ENCODE assay signal across 8 cellular contexts in the genomic region with DNA sequence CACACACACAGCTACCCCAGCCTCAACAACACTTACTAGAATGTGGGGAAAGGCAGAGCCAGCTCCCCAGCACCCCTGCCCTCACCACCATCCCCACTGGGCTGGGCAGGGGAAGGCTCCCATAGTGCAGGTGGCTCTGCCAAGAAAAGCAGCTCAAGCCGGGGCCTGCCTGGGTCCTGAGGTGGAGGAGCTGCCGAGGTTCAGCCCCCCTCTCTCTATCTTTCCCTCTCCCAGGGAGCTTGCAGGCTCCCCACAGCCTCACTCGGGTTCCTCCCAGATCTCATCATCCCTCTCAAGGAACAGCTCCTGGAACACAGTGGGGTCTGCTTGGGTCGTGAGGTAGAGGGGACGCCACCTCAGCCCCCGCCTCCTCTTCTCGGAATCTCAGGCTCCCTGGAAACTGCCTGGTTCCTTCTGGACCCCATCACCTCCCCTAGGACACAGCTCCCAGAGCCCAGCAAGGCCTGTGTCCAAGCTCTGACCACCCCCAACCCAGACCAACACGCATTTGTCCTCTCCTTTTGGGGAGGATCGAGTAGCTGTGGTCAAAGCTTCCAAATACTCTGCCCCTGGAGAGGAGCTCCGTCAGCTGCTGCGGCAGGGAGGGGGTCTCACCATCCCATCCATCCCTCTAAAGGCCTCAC. TPM values are rescaled to one million over a fixed set of nuclear protein-coding genes. Genes with fewer than 3 reads are reported as not detected.
A peak's percentile ranks its signal among the peaks of the same experiment; 100 is the strongest.
DNase-seq lines count a peak whose midpoint lies in the region; FAIRE-seq and TF ChIP-seq lines count a peak whose summit lies in the region.

No MANE protein-coding gene starts in this region.

- H3K4me2 ChIP-seq in keratinocyte (ENCODE audit: control insufficient read depth, extremely low read depth, insufficient read depth, low read depth, low read length) = peak overlapping the region; percentile 98

- H4K20me1 ChIP-seq in keratinocyte (ENCODE audit: control insufficient read depth, extremely low read depth, insufficient read depth, low read length) = peaks cover 3% of the 10 kb centered on the region

- DNase-seq in breast epithelium (ENCODE audit: low spot score in 2 of 2) (peak in 1 of 2 donors; percentile 62), keratinocyte (ENCODE audit: low read depth, low spot score) (no peak), sigmoid colon (no peak), SW480 (ENCODE audit: low spot score) (no peak), MV-4-11 (lab: John Stamatoyannopoulos, UW) (no peak), UCSD-AML1 (lab: John Stamatoyannopoulos, UW; ENCODE audit: unreplicated experiment) (no peak)
- no peak for DNase-seq in activated CD4-positive, alpha-beta memory T cell treated with anti-CD3 and anti-CD28 coated beads for 36 hours

- H3K36me3 ChIP-seq in ES-I3 (ENCODE audit: insufficient read depth, low read length) (no peaks in the 10 kb centered on the region), breast epithelium (no peaks in the 10 kb centered on the region), keratinocyte (ENCODE audit: control insufficient read depth in 2 of 2, extremely low read depth in 1 of 2, insufficient read depth in 2 of 2, low read length in 2 of 2) (peaks cover 15 to 51% of the 10 kb centered on the region in 2 experiments), sigmoid colon (peaks cover 0 to 8% (median 3%) of the 10 kb centered on the region in 4 donors)

- no peaks in the 10 kb centered on the region for H3K27me3 Mint-ChIP-seq in activated CD4-positive, alpha-beta memory T cell treated with anti-CD3 and anti-CD28 coated beads for 36 hours

- peaks cover 76% of the 10 kb centered on the region for H3K79me2 ChIP-seq in keratinocyte (ENCODE audit: control insufficient read depth, insufficient read depth, low read length)

- dilution Hi-C loops in keratinocyte (cut with MboI; ENCODE audit: extremely low pct_ligation_motif_present, low sequenced_read_pairs) = no loop called here

- 16 to 58% methylated on average over 11 of the region's 11 CpGs for WGBS in sigmoid colon, 2 donors

- no peaks in the 10 kb centered on the region for H3K9me1 ChIP-seq in keratinocyte (ENCODE audit: control insufficient read depth, extremely low read depth, insufficient read depth, low read length)

- no peaks in the 10 kb centered on the region for H3K36me3 Mint-ChIP-seq in activated CD4-positive, alpha-beta memory T cell treated with anti-CD3 and anti-CD28 coated beads for 36 hours

- CTCF ChIA-PET in activated CD4-positive, alpha-beta memory T cell treated with anti-CD3 and anti-CD28 coated beads for 36 hours (lab: Charles Lee) = no interaction called here

- H3K27ac ChIP-seq in breast epithelium = peak overlapping the region; percentile 98 to 100
- peak overlapping the region; percentile 98 for H3K27ac ChIP-seq in keratinocyte (ENCODE audit: control insufficient read depth, insufficient read depth, low read length)
- H3K27ac ChIP-seq in sigmoid colon = peak overlapping the region; percentile 82 to 90 (median 86)

- H3K9me3 ChIP-seq in ES-I3 (ENCODE audit: control insufficient read depth, insufficient read depth, low read length) (no peaks in the 10 kb centered on the region), breast epithelium (no peaks in the 10 kb centered on the region), keratinocyte (ENCODE audit: control insufficient read depth, low read depth, low read length) (no peaks in the 10 kb centered on the region), sigmoid colon (no peaks in the 10 kb centered on the region)

- H3K4me1 Mint-ChIP-seq in activated CD4-positive, alpha-beta memory T cell treated with anti-CD3 and anti-CD28 coated beads for 36 hours (ENCODE audit: low read depth) = no peaks in the 10 kb centered on the region

- H3K9ac ChIP-seq in ES-I3 (ENCODE audit: low read depth, low read length) (peak overlapping the region; percentile 58; the same call in 1 of the 2 replicates), keratinocyte (ENCODE audit: control insufficient read depth, extremely low read depth, insufficient read depth, low read length) (peak overlapping the region; percentile 99)

- H3K4me1 ChIP-seq in ES-I3 (ENCODE audit: insufficient read depth, low read length) (peaks cover 42% of the 10 kb centered on the region), breast epithelium (peaks cover 20 to 52% of the 10 kb centered on the region in 2 donors), keratinocyte (ENCODE audit: control insufficient read depth, extremely low read depth, insufficient read depth, low read length) (peaks cover 52% of the 10 kb centered on the region), sigmoid colon (peaks cover 0 to 61% (median 49%) of the 10 kb centered on the region in 4 donors)

- TF ChIP-seq CTCF in breast epithelium (IDR thresholded peaks at IDR 0.05) (no peak), keratinocyte (optimal IDR thresholded peaks at IDR 0.05 in 1 of 3, IDR thresholded peaks at IDR 0.05 in 1 of 3, conservative IDR thresholded peaks at IDR 0.05 in 1 of 3; ENCODE audit: extremely low read depth in 1 of 3, insufficient read depth in 2 of 3, low read length in 3 of 3) (no peak), sigmoid colon (IDR thresholded peaks at IDR 0.05) (no peak)

- no peaks in the 10 kb centered on the region for H3K27me3 ChIP-seq in breast epithelium
- H3K27me3 ChIP-seq in keratinocyte (ENCODE audit: control insufficient read depth, extremely low read depth, insufficient read depth, low read length) = no peaks in the 10 kb centered on the region
- no peaks in the 10 kb centered on the region for H3K27me3 ChIP-seq in sigmoid colon

- no peak for TF ChIP-seq EP300 in sigmoid colon (IDR thresholded peaks at IDR 0.05)

- intact Hi-C loops in breast epithelium (cut with DNase I; ENCODE audit: low total_unique reads) (no loop called here), sigmoid colon (cut with DNase I) (loop anchor here (5.0 kb wide), 1 partner anchor 80 kb away; no protein-coding TSS in a partner anchor)
- intact Hi-C loops in activated CD4-positive, alpha-beta memory T cell treated with anti-CD3 and anti-CD28 coated beads for 36 hours (cut with micrococcal nuclease) = no loop called here

- TF ChIP-seq POLR2A in breast epithelium (IDR thresholded peaks at IDR 0.05) = no peak
- TF ChIP-seq POLR2A in sigmoid colon (IDR thresholded peaks at IDR 0.05) = no peak

- no peak overlapping the region for H3K27ac Mint-ChIP-seq in activated CD4-positive, alpha-beta memory T cell treated with anti-CD3 and anti-CD28 coated beads for 36 hours

- H2AFZ ChIP-seq in keratinocyte (ENCODE audit: control insufficient read depth, low read length) = no peak overlapping the region

- H3K4me3 ChIP-seq in breast epithelium (peak overlapping the region; percentile 49 to 83 (median 68)), keratinocyte (ENCODE audit: control insufficient read depth in 2 of 3, extremely low read depth in 1 of 3, insufficient read depth in 2 of 3, low read depth in 1 of 3, low read length in 3 of 3) (peak overlapping the region; percentile 86 to 98 (median 90)), sigmoid colon (peak overlapping the region; percentile 66 to 72 (median 68))

- no peak overlapping the region for H3K4me3 Mint-ChIP-seq in activated CD4-positive, alpha-beta memory T cell treated with anti-CD3 and anti-CD28 coated beads for 36 hours

- POLR2A ChIA-PET in activated CD4-positive, alpha-beta memory T cell treated with anti-CD3 and anti-CD28 coated beads for 36 hours (lab: Charles Lee) = no interaction called here

- peak; percentile 9 for FAIRE-seq in keratinocyte (lab: Jason Lieb, UNC)

- no peaks in the 10 kb centered on the region for H3K9me3 Mint-ChIP-seq in activated CD4-positive, alpha-beta memory T cell treated with anti-CD3 and anti-CD28 coated beads for 36 hours

RNA-seq across cellular contexts. Expression of gene S100A16, which starts 0.7 kb away (rescaled TPM):
- total RNA-seq in breast epithelium (100 to 1,000 TPM in 2 of 3 donors, 10 to 100 TPM in 1; 52.0 to 154 (median 102) TPM), sigmoid colon (10 to 100 TPM; 35.6 to 49.9 (median 39.7) TPM)
- polyA plus RNA-seq in keratinocyte (1,620 to 2,357 TPM (median 2,299 TPM) in 3 replicates), sigmoid colon (100 to 1,000 TPM; 332 to 492 (median 370) TPM)
- 478 TPM for polyA plus RNA-seq in keratinocyte (2011; ENCODE audit: low read depth)
- 1,853 and 2,422 TPM in 2 replicates for polyA plus RNA-seq in keratinocyte (2011; cell fraction: cytosol; rRNA removed)
- polyA plus RNA-seq in keratinocyte (2011; cell fraction: nucleus; rRNA removed) = 641 and 719 TPM in 2 replicates
- polyA plus RNA-seq in keratinocyte (2012; ENCODE audit: low replicate concordance) = 1,429 and 1,473 TPM in 2 replicates
- 883 to 1,336 TPM (median 1,077 TPM) in 3 replicates for polyA minus RNA-seq in keratinocyte
- 1,097 TPM for polyA minus RNA-seq in keratinocyte (2011; cell fraction: cytosol; rRNA and poly(A)+ RNA removed)
- polyA minus RNA-seq in keratinocyte (2011; cell fraction: nucleus; rRNA and poly(A)+ RNA removed) = 264 and 275 TPM in 2 replicates
- not detected for total RNA-seq in activated CD4-positive, alpha-beta memory T cell treated with anti-CD3 and anti-CD28 coated beads for 36 hours

RNA-seq across cellular contexts. Expression of gene S100A14, which starts 3.9 kb away (rescaled TPM):
- 10 to 100 TPM in 2 of 3 donors, not detected in 1; 70.1 to 99.2 TPM for total RNA-seq in breast epithelium
- polyA plus RNA-seq in keratinocyte = 1,249 to 1,646 TPM (median 1,394 TPM) in 3 replicates
- 1,951 TPM for polyA plus RNA-seq in keratinocyte (2011; ENCODE audit: low read depth)
- polyA plus RNA-seq in keratinocyte (2011; cell fraction: cytosol; rRNA removed) = 1,566 and 1,644 TPM in 2 replicates
- 614 and 760 TPM in 2 replicates for polyA plus RNA-seq in keratinocyte (2011; cell fraction: nucleus; rRNA removed)
- polyA plus RNA-seq in keratinocyte (2012; ENCODE audit: low replicate concordance) = 1,389 and 1,858 TPM in 2 replicates
- 691 to 1,029 TPM (median 755 TPM) in 3 replicates for polyA minus RNA-seq in keratinocyte
- polyA minus RNA-seq in keratinocyte (2011; cell fraction: cytosol; rRNA and poly(A)+ RNA removed) = 520 TPM
- polyA minus RNA-seq in keratinocyte (2011; cell fraction: nucleus; rRNA and poly(A)+ RNA removed) = 81.8 and 131 TPM in 2 replicates
- total RNA-seq in sigmoid colon = 1 to 10 TPM in 1 of 4 donors, under 1 TPM in 1, not detected in 2; 0.82 to 1.8 TPM
- polyA plus RNA-seq in sigmoid colon = 1,000 to 10,000 TPM in 1 of 3 donors, 100 to 1,000 TPM in 2; 789 to 1,144 (median 825) TPM
- total RNA-seq in activated CD4-positive, alpha-beta memory T cell treated with anti-CD3 and anti-CD28 coated beads for 36 hours = under 1 TPM; 0.26 to 0.46 TPM

RNA-seq across cellular contexts. Expression of gene S100A13, which starts 15.1 kb away (rescaled TPM):
- total RNA-seq in breast epithelium (100 to 1,000 TPM; 163 to 221 (median 198) TPM), sigmoid colon (100 to 1,000 TPM in 3 of 4 donors, 10 to 100 TPM in 1; 86.3 to 305 (median 278) TPM)
- polyA plus RNA-seq in keratinocyte (215 to 276 TPM (median 228 TPM) in 3 replicates), sigmoid colon (100 to 1,000 TPM; 113 to 302 (median 126) TPM)
- 23.1 TPM for polyA plus RNA-seq in keratinocyte (2011; ENCODE audit: low read depth)
- polyA plus RNA-seq in keratinocyte (2011; cell fraction: cytosol; rRNA removed) = 196 and 254 TPM in 2 replicates
- polyA plus RNA-seq in keratinocyte (2011; cell fraction: nucleus; rRNA removed) = 79.2 and 99.1 TPM in 2 replicates
- 67.0 and 191 TPM in 2 replicates for polyA plus RNA-seq in keratinocyte (2012; ENCODE audit: low replicate concordance)
- 66.1 to 141 TPM (median 117 TPM) in 3 replicates for polyA minus RNA-seq in keratinocyte
- polyA minus RNA-seq in keratinocyte (2011; cell fraction: cytosol; rRNA and poly(A)+ RNA removed) = 64.7 TPM
- polyA minus RNA-seq in keratinocyte (2011; cell fraction: nucleus; rRNA and poly(A)+ RNA removed) = 10.3 and 13.6 TPM in 2 replicates
- 10 to 100 TPM; 11.6 to 13.6 TPM for total RNA-seq in activated CD4-positive, alpha-beta memory T cell treated with anti-CD3 and anti-CD28 coated beads for 36 hours

RNA-seq across cellular contexts. Expression of gene S100A1, which starts 16.0 kb away (rescaled TPM):
- 10 to 100 TPM in 2 of 3 donors, 1 to 10 TPM in 1; 6.1 to 40.0 (median 28.5) TPM for total RNA-seq in breast epithelium
- 0.12 to 0.15 TPM in 2 of 3 replicates, not detected in the other for polyA plus RNA-seq in keratinocyte
- polyA plus RNA-seq in keratinocyte (2011; ENCODE audit: low read depth) = 1.3 TPM
- 0.27 TPM in 1 of 2 replicates, not detected in the other for polyA plus RNA-seq in keratinocyte (2011; cell fraction: cytosol; rRNA removed)
- not detected in 2 replicates for polyA plus RNA-seq in keratinocyte (2011; cell fraction: nucleus; rRNA removed)
- 1.1 and 1.4 TPM in 2 replicates for polyA plus RNA-seq in keratinocyte (2012; ENCODE audit: low replicate concordance)
- not detected in 3 replicates for polyA minus RNA-seq in keratinocyte
- polyA minus RNA-seq in keratinocyte (2011; cell fraction: cytosol; rRNA and poly(A)+ RNA removed) = not detected
- not detected in 2 replicates for polyA minus RNA-seq in keratinocyte (2011; cell fraction: nucleus; rRNA and poly(A)+ RNA removed)
- total RNA-seq in sigmoid colon = 10 to 100 TPM in 2 of 4 donors, 1 to 10 TPM in 2; 2.3 to 22.2 (median 10.9) TPM
- 1 to 10 TPM; 3.2 to 6.6 (median 4.4) TPM for polyA plus RNA-seq in sigmoid colon
- total RNA-seq in activated CD4-positive, alpha-beta memory T cell treated with anti-CD3 and anti-CD28 coated beads for 36 hours = not detected

RNA-seq across cellular contexts. Expression of gene CHTOP, which starts 21.6 kb away (rescaled TPM):
- total RNA-seq in breast epithelium (100 to 1,000 TPM in 1 of 3 donors, 10 to 100 TPM in 2; 37.1 to 112 (median 71.8) TPM), sigmoid colon (10 to 100 TPM; 44.8 to 57.8 (median 50.2) TPM)
- polyA plus RNA-seq in keratinocyte (46.7 to 68.6 TPM (median 56.0 TPM) in 3 replicates), sigmoid colon (10 to 100 TPM; 35.4 to 65.4 (median 38.6) TPM)
- 23.4 TPM for polyA plus RNA-seq in keratinocyte (2011; ENCODE audit: low read depth)
- 32.9 and 40.8 TPM in 2 replicates for polyA plus RNA-seq in keratinocyte (2011; cell fraction: cytosol; rRNA removed)
- polyA plus RNA-seq in keratinocyte (2011; cell fraction: nucleus; rRNA removed) = 66.9 and 80.9 TPM in 2 replicates
- polyA plus RNA-seq in keratinocyte (2012; ENCODE audit: low replicate concordance) = 52.9 and 54.0 TPM in 2 replicates
- polyA minus RNA-seq in keratinocyte = 12.4 to 35.9 TPM (median 23.4 TPM) in 3 replicates
- polyA minus RNA-seq in keratinocyte (2011; cell fraction: cytosol; rRNA and poly(A)+ RNA removed) = 35.3 TPM
- 22.9 and 31.6 TPM in 2 replicates for polyA minus RNA-seq in keratinocyte (2011; cell fraction: nucleus; rRNA and poly(A)+ RNA removed)
- 10 to 100 TPM; 92.5 to 94.7 TPM for total RNA-seq in activated CD4-positive, alpha-beta memory T cell treated with anti-CD3 and anti-CD28 coated beads for 36 hours

Comparison
In these comparisons a context has a peak if more than half of its experiments do, and no peak if none do; other contexts are left out.
1. RNA of gene S100A16, which starts 0.7 kb away (total RNA-seq): 52.0 to 154 TPM in breast epithelium and 35.6 to 49.9 TPM in sigmoid colon; not detected in activated CD4-positive, alpha-beta memory T cell treated with anti-CD3 and anti-CD28 coated beads for 36 hours; every median in the first group is over 10 times any median in the second.
2. RNA of gene S100A13, which starts 15.1 kb away (total RNA-seq): 86.3 to 305 TPM in sigmoid colon and 163 to 221 TPM in breast epithelium; 11.6 to 13.6 TPM in activated CD4-positive, alpha-beta memory T cell treated with anti-CD3 and anti-CD28 coated beads for 36 hours; every median in the first group is over 4 times any median in the second.
3. Peak in every context shown above with its lines, with median percentiles within 50 percentile points of each other: H3K27ac ChIP-seq and H3K4me3 ChIP-seq.